In the genomic region with DNA sequence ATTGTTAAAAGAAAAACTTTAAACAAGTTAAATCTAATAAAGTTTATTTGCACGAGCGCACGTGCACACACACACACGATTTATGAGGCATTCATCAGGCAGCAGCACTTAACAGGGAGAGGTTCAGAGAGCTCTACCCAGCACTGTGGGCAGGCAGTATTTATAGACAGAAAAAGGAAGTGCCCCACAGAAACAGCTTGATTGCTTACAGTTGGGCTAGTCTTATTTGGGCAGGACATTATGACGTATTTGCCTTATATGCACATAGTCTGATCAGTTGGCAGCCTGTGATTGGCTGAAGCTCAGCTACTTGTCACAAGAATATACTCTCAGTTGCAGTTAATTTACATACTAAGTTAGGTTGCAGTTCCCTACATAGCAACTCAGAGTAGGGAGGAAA, we compare ENCODE assay signal across 8 cellular contexts. TPM values are rescaled to one million over a fixed set of nuclear protein-coding genes. Genes with fewer than 3 reads are reported as not detected.
DNase-seq lines count a peak whose midpoint lies in the region; ATAC-seq and TF ChIP-seq lines count a peak whose summit lies in the region.

No MANE protein-coding gene starts in this region.

- H3K4me3 Mint-ChIP-seq in activated CD4-positive, alpha-beta T cell treated with anti-CD3 and anti-CD28 coated beads, Interleukin-2, amount 10 ng/mL, durations not matched to agents 7 days and 5 days = no peak overlapping the region

- POLR2A ChIA-PET in activated CD4-positive, alpha-beta T cell treated with anti-CD3 and anti-CD28 coated beads, Interleukin-2, amount 10 ng/mL, durations not matched to agents 7 days and 5 days (lab: Charles Lee) = no interaction called here

- H3K27me3 ChIP-seq in spleen (replicated peaks in 1 of 7) = no peaks in the 10 kb centered on the region

- H3K27ac ChIP-seq in caudate nucleus (ENCODE audit: low read depth, low read length) (peak overlapping the region; percentile 93), spleen (peak overlapping the region in 7 of 8 donors; percentile 84 to 92 (median 87))

- TF ChIP-seq POLR2A in spleen (IDR thresholded peaks at IDR 0.05) = no peak

- TF ChIP-seq CTCF in spleen (IDR thresholded peaks at IDR 0.05 in 8 of 11, conservative IDR thresholded peaks at IDR 0.05 in 3 of 11) = no peak

- peak overlapping the region; percentile 98 for H3K27ac Mint-ChIP-seq in activated CD4-positive, alpha-beta T cell treated with anti-CD3 and anti-CD28 coated beads, Interleukin-2, amount 10 ng/mL, durations not matched to agents 7 days and 5 days

- DNase-seq in activated CD4-positive, alpha-beta T cell treated with anti-CD3 and anti-CD28 coated beads, Interleukin-2, amount 10 ng/mL, durations not matched to agents 7 days and 5 days = no peak
- DNase-seq in activated CD4-positive, alpha-beta T cell treated with anti-CD3 and anti-CD28 coated beads for 1 hour = no peak
- peak; percentile 30 for DNase-seq in NCI-H2227 (lab: John Stamatoyannopoulos, UW; ENCODE audit: unreplicated experiment)
- peak in 4 of 61 donors; percentile 4 to 14 (median 6) for DNase-seq in caudate nucleus (lab: John Stamatoyannopoulos, UW)
- no peak for DNase-seq in spleen
- DNase-seq in 8988T = no peak

- H3K36me3 ChIP-seq in spleen = no peaks in the 10 kb centered on the region

- peaks cover 39% of the 10 kb centered on the region for H3K4me1 Mint-ChIP-seq in activated CD4-positive, alpha-beta T cell treated with anti-CD3 and anti-CD28 coated beads, Interleukin-2, amount 10 ng/mL, durations not matched to agents 7 days and 5 days

- no peaks in the 10 kb centered on the region for H3K27me3 Mint-ChIP-seq in activated CD4-positive, alpha-beta T cell treated with anti-CD3 and anti-CD28 coated beads, Interleukin-2, amount 10 ng/mL, durations not matched to agents 7 days and 5 days

- CTCF ChIA-PET in activated CD4-positive, alpha-beta T cell treated with anti-CD3 and anti-CD28 coated beads, Interleukin-2, amount 10 ng/mL, durations not matched to agents 7 days and 5 days (lab: Charles Lee) = interaction anchor here (0.8 to 1.3 kb wide), 2 partner anchors 12 to 14 kb away, joined by 3 read pairs; no protein-coding TSS in a partner anchor

- peaks cover 0 to 13% (median 0%) of the 10 kb centered on the region in 8 donors for H3K9me3 ChIP-seq in spleen

- H3K9me3 Mint-ChIP-seq in activated CD4-positive, alpha-beta T cell treated with anti-CD3 and anti-CD28 coated beads, Interleukin-2, amount 10 ng/mL, durations not matched to agents 7 days and 5 days = peaks cover 13% of the 10 kb centered on the region

- ATAC-seq in GM21447 (IDR thresholded peaks at IDR 0.05; ENCODE audit: unreplicated experiment) = no peak
- no peak for ATAC-seq in GM21515 (IDR thresholded peaks at IDR 0.05; ENCODE audit: unreplicated experiment)

- H3K4me3 ChIP-seq in spleen = peak overlapping the region in 1 of 8 donors; percentile 78

- peaks cover 15% of the 10 kb centered on the region for H3K36me3 Mint-ChIP-seq in activated CD4-positive, alpha-beta T cell treated with anti-CD3 and anti-CD28 coated beads, Interleukin-2, amount 10 ng/mL, durations not matched to agents 7 days and 5 days (ENCODE audit: low read depth)

- 58 to 72% (median 62%) methylated on average over 5 of the region's 5 CpGs for WGBS in spleen, 5 donors

- peaks cover 4 to 42% (median 25%) of the 10 kb centered on the region in 6 donors for H3K4me1 ChIP-seq in spleen

- intact Hi-C loops in spleen (cut with DNase I; ENCODE audit: low total_unique reads) = no loop called here

RNA-seq across cellular contexts. Expression of a gene that starts 1.2 kb away (rescaled TPM):
- total RNA-seq in activated CD4-positive, alpha-beta T cell treated with anti-CD3 and anti-CD28 coated beads, Interleukin-2, amount 10 ng/mL, durations not matched to agents 7 days and 5 days = 10 to 100 TPM; 15.1 to 19.2 TPM
- 10 to 100 TPM in 4 of 7 donors, 1 to 10 TPM in 3; 5.1 to 17.3 (median 11.1) TPM for total RNA-seq in spleen
- 10 to 100 TPM; 11.3 to 18.7 (median 13.8) TPM for polyA plus RNA-seq in spleen
